25 cellular contexts compared by ENCODE assay signal in the genomic region with DNA sequence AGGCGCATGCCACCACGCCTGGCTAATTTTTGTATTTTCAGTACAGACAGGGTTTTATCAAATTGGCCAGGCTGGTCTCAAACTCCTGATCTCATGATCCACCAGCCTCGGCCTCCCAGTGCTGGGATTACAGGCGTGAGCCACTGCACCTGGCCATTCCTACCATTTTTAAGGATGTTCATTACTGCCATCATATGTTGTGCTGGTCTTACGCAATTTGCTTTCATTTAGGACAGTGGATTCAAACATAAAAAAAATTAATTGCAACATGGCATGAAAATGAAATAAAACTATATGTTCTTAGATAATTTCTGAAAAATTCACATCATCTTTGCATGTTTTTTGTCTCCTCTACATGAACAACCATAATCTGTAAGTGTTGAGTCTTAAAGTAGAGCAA.
A peak's percentile ranks its signal among the peaks of the same experiment; 100 is the strongest.
DNase-seq lines count a peak whose midpoint lies in the region; ATAC-seq, FAIRE-seq and TF ChIP-seq lines count a peak whose summit lies in the region.
"Had no signal": no experiment of that assay in that cellular context is flagged by ENCODE, and none has a peak within 500 bp of the region (broad histone marks: within the 10 kb centered on the region; RNA-seq: fewer than 3 reads in every experiment).

No MANE protein-coding gene starts in this region.

- no peak for TF ChIP-seq EP300 in H1 (IDR thresholded peaks at IDR 0.05; ENCODE audit: borderline replicate concordance in 1 of 2, low read depth in 2 of 2, low read length in 2 of 2)

- no peak for ATAC-seq in IMR-90 (ENCODE audit: low read depth)
- ATAC-seq: GM12878 had no signal

- H3K27ac ChIP-seq in IMR-90 (ENCODE audit: insufficient read depth, low read length) (no peak overlapping the region), H1 (ENCODE audit: low read depth, low read length) (no peak overlapping the region)
- H3K27ac ChIP-seq: BLaER1 had no signal

- no peak overlapping the region for H2BK12ac ChIP-seq in H1 (ENCODE audit: low read depth, low read length)

- TF ChIP-seq RAD21 in IMR-90 (IDR thresholded peaks at IDR 0.05; ENCODE audit: low read length) = no peak
- TF ChIP-seq RAD21 in H1 (IDR thresholded peaks at IDR 0.05 in 1 of 2, conservative IDR thresholded peaks at IDR 0.05 in 1 of 2; ENCODE audit: low read depth in 2 of 2, low read length in 2 of 2) = no peak

- H3K79me1 ChIP-seq in IMR-90 (ENCODE audit: low read depth in 1 of 2, low read length in 2 of 2) (no peaks in the 10 kb centered on the region), H1 (ENCODE audit: low read depth, low read length) (no peaks in the 10 kb centered on the region)

- no peaks in the 10 kb centered on the region for H3K36me3 ChIP-seq in IMR-90 (ENCODE audit: control insufficient read depth, insufficient read depth, low read length)
- H3K36me3 ChIP-seq in H1 (ENCODE audit: control insufficient read depth in 2 of 4, insufficient read depth in 4 of 4, low read length in 3 of 4) = no peaks in the 10 kb centered on the region
- H3K36me3 ChIP-seq: BE2C, BLaER1 had no signal

- no peak for FAIRE-seq in H1 (lab: Jason Lieb, UNC)
- peak; percentile 89 for FAIRE-seq in urothelium cell line (lab: Jason Lieb, UNC)
- FAIRE-seq: A204.1, GM12878, GM12892, GM18507 had no signal

- H3K27me3 ChIP-seq in IMR-90 (ENCODE audit: control insufficient read depth, insufficient read depth, low read length) (no peaks in the 10 kb centered on the region), H1 (replicated peaks in 1 of 4; ENCODE audit: control insufficient read depth in 3 of 4, extremely low read depth in 1 of 4, insufficient read depth in 3 of 4, low read length in 3 of 4) (no peaks in the 10 kb centered on the region)
- H3K27me3 ChIP-seq: BE2C, BLaER1 had no signal

- H3K9me3 ChIP-seq in IMR-90 (ENCODE audit: control insufficient read depth, insufficient read depth, low read length) (no peaks in the 10 kb centered on the region), H1 (ENCODE audit: insufficient read depth in 2 of 2, low read depth in 1 of 2, low read length in 1 of 2) (no peaks in the 10 kb centered on the region)
- H3K9me3 ChIP-seq: BE2C, BLaER1 had no signal

- H2BK15ac ChIP-seq in IMR-90 (ENCODE audit: low read depth, low read length) (no peak overlapping the region), H1 (ENCODE audit: low read length) (no peak overlapping the region)

- H2BK20ac ChIP-seq in IMR-90 (ENCODE audit: low read depth, low read length) (no peak overlapping the region), H1 (ENCODE audit: low read length) (no peak overlapping the region)

- no peaks in the 10 kb centered on the region for H3K23me2 ChIP-seq in H1 (ENCODE audit: low read depth, low read length)

- H2BK120ac ChIP-seq in IMR-90 (ENCODE audit: low read depth, low read length) (no peak overlapping the region), H1 (replicated peaks; ENCODE audit: low read depth, low read length) (no peak overlapping the region)

- no peak for DNase-seq in IMR-90
- DNase-seq in H1 (ENCODE audit: low read depth in 1 of 2, low spot score in 2 of 2) = no peak
- DNase-seq in urothelium cell line (ENCODE audit: low spot score) = no peak
- no peak for DNase-seq in anterior cingulate cortex (lab: John Stamatoyannopoulos, UW)
- DNase-seq in NCI-H226 = no peak
- DNase-seq: 8988T; ACHN; BE2C; C1 segment of cervical spinal cord; CD4-positive, alpha-beta memory T cell; CD4-positive, CD25-positive, alpha-beta regulatory T cell; CD8-positive, alpha-beta memory T cell; COR-L47; DMS 273 treated with DMSO at 0.1 percent for 48 hours; DMS153; DMS53; DMS79; DND-41; EL; GDM1 had no signal

- H2BK5ac ChIP-seq in IMR-90 (ENCODE audit: low read depth, low read length, poor library complexity, severe bottlenecking) (no peak overlapping the region), H1 (ENCODE audit: low read depth, low read length) (no peak overlapping the region)

- no TSS peak for BruUV-seq in IMR-90 (replicated peaks; lab: Mats Ljungman, UMichigan)

- no peak overlapping the region for H2AFZ ChIP-seq in IMR-90 (replicated peaks; ENCODE audit: low read length, poor library complexity)
- no peak overlapping the region for H2AFZ ChIP-seq in H1 (ENCODE audit: low read length)

- H3K56ac ChIP-seq in IMR-90 (ENCODE audit: extremely low read depth, insufficient read depth, low read length) (no peak overlapping the region), H1 (replicated peaks; ENCODE audit: insufficient read length, low read depth, low read length) (no peak overlapping the region)

- 80% methylated on average over 2 of the region's 5 CpGs; no CpG with 5 or more reads in 1 of the 2 experiments for WGBS in IMR-90 (ENCODE audit: extremely low coverage in 2 of 2, insufficient read length in 1 of 2), 2 experiments
- WGBS in H1 (ENCODE audit: extremely low coverage in 1 of 2, insufficient coverage in 1 of 2, insufficient read length in 1 of 2, insufficient replicate concordance in 2 of 2, low coverage in 1 of 2, low lambda C conversion rate in 2 of 2, missing lambda C conversion rate in 1 of 2), 2 experiments = 90% methylated on average over 5 of the region's 5 CpGs; no CpG with 5 or more reads in 1 of the 2 experiments

- H3K9ac ChIP-seq in IMR-90 (ENCODE audit: low read depth, low read length) (no peak overlapping the region), H1 (replicated peaks in 1 of 4; ENCODE audit: extremely low read depth in 1 of 4, low read depth in 3 of 4, low read length in 3 of 4) (no peak overlapping the region)
- H3K9ac ChIP-seq: BLaER1 had no signal

- no peak overlapping the region for H3K23ac ChIP-seq in IMR-90 (ENCODE audit: low read depth, low read length)
- no peak overlapping the region for H3K23ac ChIP-seq in H1 (ENCODE audit: insufficient read length)

- H2AK5ac ChIP-seq in IMR-90 (ENCODE audit: low read depth, low read length) = no peak overlapping the region
- no peak overlapping the region for H2AK5ac ChIP-seq in H1 (ENCODE audit: low read depth, low read length)

- no peak overlapping the region for H4K5ac ChIP-seq in IMR-90 (ENCODE audit: low read depth, low read length)
- no peak overlapping the region for H4K5ac ChIP-seq in H1 (ENCODE audit: insufficient read length, low read depth, low read length)

- H4K20me1 ChIP-seq in IMR-90 (ENCODE audit: insufficient read depth, low read length) (no peaks in the 10 kb centered on the region), H1 (replicated peaks in 1 of 2; ENCODE audit: control insufficient read depth in 1 of 2, insufficient read depth in 2 of 2, low read length in 2 of 2) (no peaks in the 10 kb centered on the region)
- H4K20me1 ChIP-seq: BLaER1 had no signal

- no peak overlapping the region for H3K14ac ChIP-seq in IMR-90 (replicated peaks; ENCODE audit: low read depth, low read length)
- H3K14ac ChIP-seq in H1 (ENCODE audit: insufficient read length) = no peak overlapping the region

- intact Hi-C loops in IMR-90 (cut with micrococcal nuclease) = no loop called here

- no peak overlapping the region for H2AK9ac ChIP-seq in IMR-90 (replicated peaks; ENCODE audit: low read depth, low read length, poor library complexity)

- H3K4ac ChIP-seq in IMR-90 (ENCODE audit: low read depth, low read length) = no peak overlapping the region
- no peak overlapping the region for H3K4ac ChIP-seq in H1 (replicated peaks; ENCODE audit: insufficient read length, low read depth, low read length)

- H3K4me2 ChIP-seq in IMR-90 (ENCODE audit: low read depth, low read length) (no peak overlapping the region), H1 (ENCODE audit: insufficient read depth in 1 of 2, low read depth in 2 of 2, low read length in 2 of 2) (no peak overlapping the region)
- H3K4me2 ChIP-seq: BLaER1 had no signal

- H3K4me1 ChIP-seq in IMR-90 (ENCODE audit: control insufficient read depth, insufficient read depth, low read length) = no peaks in the 10 kb centered on the region
- no peaks in the 10 kb centered on the region for H3K4me1 ChIP-seq in H1 (replicated peaks in 1 of 4; ENCODE audit: control insufficient read depth in 3 of 4, insufficient read depth in 4 of 4, low read length in 3 of 4)
- H3K4me1 ChIP-seq: BE2C, BLaER1 had no signal

- H3K4me3 ChIP-seq in IMR-90 (ENCODE audit: insufficient read depth, low read depth, low read length) (no peak overlapping the region), H1 (ENCODE audit: extremely low read depth in 1 of 4, insufficient read depth in 2 of 4, low read depth in 3 of 4, low read length in 4 of 4) (no peak overlapping the region)
- H3K4me3 ChIP-seq: BLaER1, GM12878 had no signal

- H4K8ac ChIP-seq in IMR-90 (ENCODE audit: low read depth in 2 of 2, low read length in 2 of 2) (no peak overlapping the region), H1 (ENCODE audit: extremely low read depth, insufficient read depth, low read length) (no peak overlapping the region)

- H3K9me1 ChIP-seq in IMR-90 (ENCODE audit: insufficient read depth, low read length) = no peaks in the 10 kb centered on the region

- no peak for TF ChIP-seq POLR2A in IMR-90 (IDR thresholded peaks at IDR 0.05; ENCODE audit: low read depth, low read length)
- TF ChIP-seq POLR2A in H1 (IDR thresholded peaks at IDR 0.05; ENCODE audit: control extremely low read depth in 1 of 2, low read depth in 2 of 2, low read length in 2 of 2) = no peak

- no peaks in the 10 kb centered on the region for H3K79me2 ChIP-seq in H1 (ENCODE audit: control insufficient read depth in 1 of 2, insufficient read depth in 2 of 2, low read length in 2 of 2)

- no peak overlapping the region for H3K18ac ChIP-seq in IMR-90 (ENCODE audit: low read depth, low read length)
- no peak overlapping the region for H3K18ac ChIP-seq in H1 (ENCODE audit: extremely low read depth, low read length)

- TF ChIP-seq CTCF in IMR-90 (conservative IDR thresholded peaks at IDR 0.05; ENCODE audit: low read depth, low read length) = no peak
- TF ChIP-seq CTCF in H1 (IDR thresholded peaks at IDR 0.05; ENCODE audit: control extremely low read depth in 1 of 3, insufficient read depth in 1 of 3, low read depth in 1 of 3, low read length in 3 of 3) = no peak

- CTCF ChIA-PET in IMR-90 (lab: Yijun Ruan, JAX) (no interaction called here), H1 (lab: Charles Lee; ENCODE audit: partially characterized antibody) (no interaction called here)

- in situ Hi-C loops in IMR-90 (cut with MboI; ENCODE audit: low sequenced_read_pairs) = no loop called here

- H4K91ac ChIP-seq in IMR-90 (ENCODE audit: insufficient read depth, low read depth, low read length) (no peak overlapping the region), H1 (replicated peaks; ENCODE audit: insufficient read length, low read length) (no peak overlapping the region)

- POLR2A ChIA-PET in IMR-90 (lab: Charles Lee; ENCODE audit: unreplicated experiment) (no interaction called here), H1 (lab: Charles Lee; ENCODE audit: partially characterized antibody) (no interaction called here)

- dilution Hi-C loops in IMR-90 (cut with HindIII; ENCODE audit: low sequenced_read_pairs, unreplicated experiment) = no loop called here

TF ChIP-seq in IMR-90, 13 proteins besides CTCF, POLR2A, EP300 and RAD21:
- TF ChIP-seq RCOR1 (IDR thresholded peaks at IDR 0.05; ENCODE audit: insufficient replicate concordance, low read length) (no peak), CEBPB (IDR thresholded peaks at IDR 0.05; ENCODE audit: low read depth, low read length) (peak; percentile 72)
TF ChIP-seq in IMR-90: peak in this region for 1.

TF ChIP-seq in H1, 55 proteins besides CTCF, POLR2A, EP300 and RAD21 (continues in another document):
- TF ChIP-seq POU5F1 (IDR thresholded peaks at IDR 0.05; ENCODE audit: low read depth, low read length) (no peak), GTF2F1 (IDR thresholded peaks at IDR 0.05; ENCODE audit: borderline replicate concordance, low read depth, low read length) (no peak)
